In the genomic region with DNA sequence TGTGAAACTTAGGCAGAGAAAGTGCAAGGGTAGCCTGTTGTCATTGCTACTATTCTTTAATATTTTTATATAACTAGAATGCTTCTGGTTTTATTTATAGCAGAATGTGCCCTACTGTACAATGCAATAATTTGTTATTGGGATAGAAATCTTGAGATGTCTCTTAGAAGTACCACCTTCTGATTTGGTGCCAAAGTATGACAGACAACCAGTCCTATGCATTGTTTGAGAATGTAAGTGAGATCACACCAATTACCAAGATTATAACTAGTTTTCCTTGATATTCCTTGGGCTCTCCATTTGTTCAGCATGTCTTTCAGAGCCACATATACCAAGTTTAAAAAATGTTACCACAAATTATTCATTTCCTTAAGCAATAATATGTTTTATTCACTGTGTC, we compare ENCODE assay signal across 21 cellular contexts.
"Had no signal": no experiment of that assay in that cellular context is flagged by ENCODE, and none has a peak within 500 bp of the region (broad histone marks: within the 10 kb centered on the region; RNA-seq: fewer than 3 reads in every experiment).

No MANE protein-coding gene starts in this region.

- H3K36me3 ChIP-seq: ascending aorta, Peyer's patch, SJSA1, WERI-Rb-1 had no signal

- H3K4me3 Mint-ChIP-seq: activated CD4-positive, alpha-beta T cell treated with anti-CD3 and anti-CD28 coated beads for 36 hours; activated CD8-positive, alpha-beta T cell treated with anti-CD3 and anti-CD28 coated beads for 36 hours; activated naive CD4-positive, alpha-beta T cell treated with anti-CD3 and anti-CD28 coated beads, Interleukin-2, amount 50 U/mL, for 24 hours; brain; T-cell had no signal

- H3K4me1 Mint-ChIP-seq: activated CD4-positive, alpha-beta T cell treated with anti-CD3 and anti-CD28 coated beads for 36 hours; activated naive CD4-positive, alpha-beta T cell treated with anti-CD3 and anti-CD28 coated beads, Interleukin-2, amount 50 U/mL, for 24 hours; T-cell had no signal

- H3K9me3 Mint-ChIP-seq: activated naive CD4-positive, alpha-beta T cell treated with anti-CD3 and anti-CD28 coated beads, Interleukin-2, amount 50 U/mL, for 24 hours had no signal

- H3K27ac Mint-ChIP-seq: activated CD4-positive, alpha-beta T cell treated with anti-CD3 and anti-CD28 coated beads for 36 hours; activated CD8-positive, alpha-beta T cell treated with anti-CD3 and anti-CD28 coated beads for 36 hours; activated naive CD4-positive, alpha-beta T cell treated with anti-CD3 and anti-CD28 coated beads, Interleukin-2, amount 50 U/mL, for 24 hours; brain; T-cell had no signal

- H3K27me3 ChIP-seq: ascending aorta, Peyer's patch, SJSA1 had no signal

- ATAC-seq: activated CD4-positive, alpha-beta T cell treated with anti-CD3 and anti-CD28 coated beads for 36 hours; activated CD8-positive, alpha-beta T cell treated with anti-CD3 and anti-CD28 coated beads for 36 hours; T-cell had no signal

- DNase-seq: activated CD4-positive, alpha-beta T cell treated with anti-CD3 and anti-CD28 coated beads for 36 hours; activated CD8-positive, alpha-beta memory T cell treated with anti-CD3 and anti-CD28 coated beads, Interleukin-2, amount 50 U/mL, for 4 hours; activated CD8-positive, alpha-beta T cell treated with anti-CD3 and anti-CD28 coated beads for 36 hours; activated naive CD4-positive, alpha-beta T cell; KG1; NCI-H1048; NCI-H146; NCI-H1930; NCI-H510A treated with DMSO at 0.1 percent for 48 hours; NCI-H69; NK-92 treated with Interleukin-12 subunit alpha and Interleukin-12 subunit beta, amount 100 ng/mL, for 24 hours; Peyer's patch; SHP77; T-cell; T-helper 2 cell; WERI-Rb-1 had no signal

- H3K27me3 Mint-ChIP-seq: activated CD4-positive, alpha-beta T cell treated with anti-CD3 and anti-CD28 coated beads for 36 hours; activated CD8-positive, alpha-beta T cell treated with anti-CD3 and anti-CD28 coated beads for 36 hours; activated naive CD4-positive, alpha-beta T cell treated with anti-CD3 and anti-CD28 coated beads, Interleukin-2, amount 50 U/mL, for 24 hours; brain; T-cell had no signal

- H3K36me3 Mint-ChIP-seq: activated naive CD4-positive, alpha-beta T cell treated with anti-CD3 and anti-CD28 coated beads, Interleukin-2, amount 50 U/mL, for 24 hours; brain; T-cell had no signal

- H3K4me3 ChIP-seq: ascending aorta, Peyer's patch, SJSA1 had no signal

- FAIRE-seq: TTC549 had no signal
